16 cellular contexts compared by ENCODE assay signal in the genomic region with DNA sequence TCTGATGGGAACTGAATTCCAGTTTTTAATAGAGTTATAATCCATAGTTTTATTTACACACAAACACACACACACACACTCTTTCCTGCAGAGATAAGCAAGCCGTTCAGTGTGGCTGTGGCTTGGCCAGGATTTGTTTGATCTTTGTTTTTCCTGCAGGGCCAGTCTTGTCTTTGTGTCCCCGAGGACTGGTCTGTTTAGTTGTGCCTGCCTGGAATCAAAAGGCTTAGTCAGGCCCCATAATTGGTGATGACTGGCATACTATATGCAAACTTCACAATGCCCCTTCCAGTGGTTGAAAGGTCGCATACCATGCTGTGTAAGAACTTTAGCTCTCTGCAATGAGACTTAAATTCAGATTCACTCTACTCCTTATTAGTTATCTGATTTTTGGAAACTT. TPM values are rescaled to one million over a fixed set of nuclear protein-coding genes. Genes with fewer than 3 reads are reported as not detected.
DNase-seq lines count a peak whose midpoint lies in the region; ATAC-seq and TF ChIP-seq lines count a peak whose summit lies in the region.
"Had no signal": no experiment of that assay in that cellular context is flagged by ENCODE, and none has a peak within 500 bp of the region (broad histone marks: within the 10 kb centered on the region; RNA-seq: fewer than 3 reads in every experiment).

No MANE protein-coding gene starts in this region.

- BruUV-seq in HCT116 (replicated peaks; lab: Mats Ljungman, UMichigan), result no TSS peak

- POLR2A ChIA-PET in HCT116 (lab: Charles Lee), result no interaction called here
- POLR2A ChIA-PET in activated CD4-positive, alpha-beta T cell treated with anti-CD3 and anti-CD28 coated beads for 36 hours (lab: Charles Lee), result interaction anchor here (1.2 kb wide), 1 partner anchor 15 kb away, joined by 3 read pairs; no protein-coding TSS in a partner anchor

- in situ Hi-C loops in gastrocnemius medialis (cut with MboI; ENCODE audit: low sequenced_read_pairs in 4 of 4), result loop anchor here in 2 of 4 donors (25.0 kb wide), 2 partner anchors 1110 to 1135 kb away; a partner anchor contains a TSS

- ATAC-seq in HCT116 (peak; percentile 18; the same call in 1 of the 2 replicates), gastrocnemius medialis (no peak)
- ATAC-seq in activated CD4-positive, alpha-beta T cell treated with anti-CD3 and anti-CD28 coated beads for 36 hours, result no peak
- ATAC-seq: activated T-cell treated with anti-CD3 and anti-CD28 coated beads, Interleukin-2, amount 50 U/mL, for 4 hours had no signal

- H3K9ac ChIP-seq in HCT116 (ENCODE audit: low read length) (0 out of 2 replicates have a peak overlapping the region, but pooled peaks have one; percentile 11), smooth muscle cell (ENCODE audit: low read depth) (no peak overlapping the region)

- intact Hi-C loops in HCT116 (cut with micrococcal nuclease) (no loop called here), gastrocnemius medialis (cut with DNase I; ENCODE audit: low total_unique reads) (no loop called here), vagina (cut with DNase I) (loop anchor here (10.0 kb wide), 1 partner anchor 108 kb away; a partner anchor contains a TSS), cardiac septum (cut with DNase I) (loop anchor here (10.0 kb wide), 3 partner anchors 118 to 1108 kb away; a partner anchor contains a TSS)
- intact Hi-C loops in activated CD4-positive, alpha-beta T cell treated with anti-CD3 and anti-CD28 coated beads for 36 hours (cut with DNase I, micrococcal nuclease), result loop anchor here in 1 of 2 experiments (10.0 kb wide), 3 partner anchors 382 to 1108 kb away; a partner anchor contains a TSS

- H4K20me1 ChIP-seq in HCT116 (ENCODE audit: insufficient read depth), result no peaks in the 10 kb centered on the region
- H4K20me1 ChIP-seq in hepatocyte (ENCODE audit: insufficient read depth, poor library complexity, severe bottlenecking), result no peaks in the 10 kb centered on the region
- no peaks in the 10 kb centered on the region for H4K20me1 ChIP-seq in smooth muscle cell (ENCODE audit: low read depth)

- H3K4me2 ChIP-seq in HCT116 (ENCODE audit: low read length) (peak overlapping the region; percentile 31), hepatocyte (peak overlapping the region; percentile 82), smooth muscle cell (peak overlapping the region; percentile 88)

- peaks cover 3% of the 10 kb centered on the region for H3K36me3 Mint-ChIP-seq in activated CD4-positive, alpha-beta T cell treated with anti-CD3 and anti-CD28 coated beads for 36 hours (ENCODE audit: low read depth)
- H3K36me3 Mint-ChIP-seq: IgD-negative memory B cell had no signal

- H3K27ac ChIP-seq in HCT116 (ENCODE audit: low read depth, low read length) (no peak overlapping the region), hepatocyte (peak overlapping the region; percentile 56), smooth muscle cell (ENCODE audit: low read depth) (peak overlapping the region; percentile 93), gastrocnemius medialis (peak overlapping the region in 1 of 4 donors; percentile 2), vagina (no peak overlapping the region)
- H3K27ac ChIP-seq: cardiac muscle cell had no signal

- no peaks in the 10 kb centered on the region for H3K36me3 ChIP-seq in HCT116 (ENCODE audit: control insufficient read depth in 1 of 2, insufficient read depth in 2 of 2, low read length in 2 of 2)
- no peaks in the 10 kb centered on the region for H3K36me3 ChIP-seq in hepatocyte (replicated peaks; ENCODE audit: insufficient read depth, low read depth)
- no peaks in the 10 kb centered on the region for H3K36me3 ChIP-seq in smooth muscle cell (ENCODE audit: low read depth)
- no peaks in the 10 kb centered on the region for H3K36me3 ChIP-seq in gastrocnemius medialis
- no peaks in the 10 kb centered on the region for H3K36me3 ChIP-seq in vagina
- H3K36me3 ChIP-seq: cardiac muscle cell, sigmoid colon had no signal

- WGBS in hepatocyte (ENCODE audit: low lambda C conversion rate, missing lambda C conversion rate), result 22% methylated on average over 3 of the region's 3 CpGs
- WGBS in smooth muscle cell (ENCODE audit: low lambda C conversion rate), result 3% methylated on average over 3 of the region's 3 CpGs

- no peaks in the 10 kb centered on the region for H3K27me3 Mint-ChIP-seq in activated CD4-positive, alpha-beta T cell treated with anti-CD3 and anti-CD28 coated beads for 36 hours
- H3K27me3 Mint-ChIP-seq: activated B cell treated with CpG ODN at 0.5 μM for 24 hours, IgD-negative memory B cell had no signal

- no peaks in the 10 kb centered on the region for H3K9me3 ChIP-seq in HCT116 (ENCODE audit: control insufficient read depth in 1 of 2, insufficient read depth in 1 of 2, low read depth in 1 of 2, low read length in 2 of 2)
- no peaks in the 10 kb centered on the region for H3K9me3 ChIP-seq in hepatocyte (ENCODE audit: low read depth)
- H3K9me3 ChIP-seq in smooth muscle cell (replicated peaks; ENCODE audit: low read depth), result no peaks in the 10 kb centered on the region
- H3K9me3 ChIP-seq in gastrocnemius medialis, result no peaks in the 10 kb centered on the region
- no peaks in the 10 kb centered on the region for H3K9me3 ChIP-seq in vagina
- H3K9me3 ChIP-seq: sigmoid colon had no signal

- H3F3A ChIP-seq in smooth muscle cell (ENCODE audit: low read depth), result peaks cover 18% of the 10 kb centered on the region

- CTCF ChIA-PET in HCT116 (lab: Charles Lee), result no interaction called here
- CTCF ChIA-PET in activated CD4-positive, alpha-beta T cell treated with anti-CD3 and anti-CD28 coated beads for 36 hours (lab: Charles Lee), result interaction anchor here (0.6 to 1.5 kb wide), 4 partner anchors 8 to 164 kb away, joined by 3 to 5 read pairs (median 4); a partner anchor contains a TSS

- H3K4me3 Mint-ChIP-seq in activated CD4-positive, alpha-beta T cell treated with anti-CD3 and anti-CD28 coated beads for 36 hours, result no peak overlapping the region
- H3K4me3 Mint-ChIP-seq: activated B cell treated with CpG ODN at 0.5 μM for 24 hours; activated T-cell treated with anti-CD3 and anti-CD28 coated beads, Interleukin-2, amount 50 U/mL, for 4 hours had no signal

- H3K79me2 ChIP-seq in HCT116 (ENCODE audit: insufficient read depth, low read length), result no peaks in the 10 kb centered on the region
- peaks cover 33% of the 10 kb centered on the region for H3K79me2 ChIP-seq in hepatocyte
- H3K79me2 ChIP-seq in smooth muscle cell (ENCODE audit: low read depth), result peaks cover 30% of the 10 kb centered on the region

- RAD21 ChIA-PET in HCT116 (lab: Charles Lee; ENCODE audit: low non-redundant PET in 1 of 2, low total read pairs in 2 of 2, uncharacterized antibody in 2 of 2, unreplicated experiment in 2 of 2), result no interaction called here

- H3K27ac Mint-ChIP-seq in activated CD4-positive, alpha-beta T cell treated with anti-CD3 and anti-CD28 coated beads for 36 hours, result no peak overlapping the region
- H3K27ac Mint-ChIP-seq: activated B cell treated with CpG ODN at 0.5 μM for 24 hours had no signal

- no peak overlapping the region for H3K4me3 ChIP-seq in HCT116 (replicated peaks in 1 of 2; ENCODE audit: low read depth in 1 of 2, low read length in 2 of 2)
- H3K4me3 ChIP-seq in hepatocyte, result no peak overlapping the region
- no peak overlapping the region for H3K4me3 ChIP-seq in smooth muscle cell
- H3K4me3 ChIP-seq in gastrocnemius medialis, result no peak overlapping the region
- H3K4me3 ChIP-seq in vagina, result no peak overlapping the region
- H3K4me3 ChIP-seq: cardiac muscle cell, lung, sigmoid colon had no signal

- H2AFZ ChIP-seq in HCT116 (ENCODE audit: low read depth, low read length, poor library complexity, severe bottlenecking) (no peak overlapping the region), hepatocyte (no peak overlapping the region), smooth muscle cell (ENCODE audit: low read depth) (no peak overlapping the region)

- H3K9me3 Mint-ChIP-seq in activated CD4-positive, alpha-beta T cell treated with anti-CD3 and anti-CD28 coated beads for 36 hours (ENCODE audit: low read depth), result no peaks in the 10 kb centered on the region
- H3K9me3 Mint-ChIP-seq: activated B cell treated with CpG ODN at 0.5 μM for 24 hours; activated T-cell treated with anti-CD3 and anti-CD28 coated beads, Interleukin-2, amount 50 U/mL, for 4 hours; IgD-negative memory B cell had no signal

- TF ChIP-seq CTCF in HCT116 (IDR thresholded peaks at IDR 0.05 in 2 of 3, conservative IDR thresholded peaks at IDR 0.05 in 1 of 3; ENCODE audit: borderline replicate concordance in 1 of 3, insufficient read depth in 1 of 3, low read depth in 2 of 3, low read length in 2 of 3) (no peak), hepatocyte (IDR thresholded peaks at IDR 0.05; ENCODE audit: poor library complexity) (no peak), smooth muscle cell (IDR thresholded peaks at IDR 0.05; ENCODE audit: borderline replicate concordance, insufficient read depth, poor library complexity, severe bottlenecking) (no peak), gastrocnemius medialis (IDR thresholded peaks at IDR 0.05 in 4 of 5, conservative IDR thresholded peaks at IDR 0.05 in 1 of 5) (no peak), vagina (IDR thresholded peaks at IDR 0.05) (no peak)

- TF ChIP-seq RAD21 in HCT116 (IDR thresholded peaks at IDR 0.05; ENCODE audit: low read depth), result no peak

- H3K27me3 ChIP-seq in HCT116 (ENCODE audit: insufficient read depth, low read length), result no peaks in the 10 kb centered on the region
- H3K27me3 ChIP-seq in hepatocyte, result no peaks in the 10 kb centered on the region
- H3K27me3 ChIP-seq in smooth muscle cell (ENCODE audit: low read depth), result no peaks in the 10 kb centered on the region
- H3K27me3 ChIP-seq in gastrocnemius medialis, result no peaks in the 10 kb centered on the region
- H3K27me3 ChIP-seq in vagina, result no peaks in the 10 kb centered on the region
- H3K27me3 ChIP-seq: sigmoid colon had no signal

- H3K9me2 ChIP-seq in HCT116 (ENCODE audit: insufficient read depth) (no peaks in the 10 kb centered on the region), hepatocyte (replicated peaks; ENCODE audit: insufficient read depth) (no peaks in the 10 kb centered on the region)

- peaks cover 26% of the 10 kb centered on the region for H3K4me1 Mint-ChIP-seq in activated CD4-positive, alpha-beta T cell treated with anti-CD3 and anti-CD28 coated beads for 36 hours

- H3K4me1 ChIP-seq in HCT116 (ENCODE audit: control insufficient read depth in 1 of 2, insufficient read depth in 2 of 2, low read length in 2 of 2) (peaks cover 21 to 33% of the 10 kb centered on the region in 2 experiments), hepatocyte (ENCODE audit: insufficient read depth) (peaks cover 23% of the 10 kb centered on the region), smooth muscle cell (ENCODE audit: low read depth) (peaks cover 18% of the 10 kb centered on the region), gastrocnemius medialis (peaks cover 8 to 11% of the 10 kb centered on the region in 2 donors), vagina (peaks cover 24% of the 10 kb centered on the region)

- TF ChIP-seq POLR2A in HCT116 (IDR thresholded peaks at IDR 0.05; ENCODE audit: borderline replicate concordance, extremely low read depth, insufficient read depth, insufficient read length) (no peak), gastrocnemius medialis (IDR thresholded peaks at IDR 0.05) (no peak), vagina (IDR thresholded peaks at IDR 0.05) (no peak)

- DNase-seq in HCT116 (ENCODE audit: low read depth, low spot score) (no peak), RPMI7951 (ENCODE audit: low read depth) (peak; percentile 45), hepatocyte (ENCODE audit: low spot score) (peak; percentile 25), smooth muscle cell (lab: John Stamatoyannopoulos, UW; ENCODE audit: unreplicated experiment) (no peak), gastrocnemius medialis (no peak), vagina (ENCODE audit: extremely low spot score in 2 of 2) (no peak), cardiac septum (ENCODE audit: low spot score) (no peak)
- no peak for DNase-seq in activated CD4-positive, alpha-beta T cell treated with anti-CD3 and anti-CD28 coated beads for 36 hours
- DNase-seq: activated B cell treated with CpG ODN at 0.5 μM for 24 hours; activated T-cell treated with anti-CD3 and anti-CD28 coated beads, Interleukin-2, amount 50 U/mL, for 4 hours; DND-41; NCI-H2171; sigmoid colon had no signal

RNA-seq across cellular contexts. Expression of a gene that starts 26.0 kb away (rescaled TPM):
- 67.4 TPM for total RNA-seq in HCT116 (2021; ENCODE audit: unreplicated experiment)
- 29.7 and 34.0 TPM in 2 replicates for polyA plus RNA-seq in HCT116 (2012)
- total RNA-seq in RPMI7951 (2014; rRNA removed; shearing (Covaris generic)), result 23.9 and 31.6 TPM in 2 replicates
- 22.8 and 26.6 TPM in 2 replicates for total RNA-seq in hepatocyte
- polyA plus RNA-seq in hepatocyte, result 39.3 and 54.2 TPM in 2 replicates
- 20.6 and 24.2 TPM in 2 replicates for total RNA-seq in smooth muscle cell
- polyA plus RNA-seq in smooth muscle cell, result 55.7 and 56.8 TPM in 2 replicates
- total RNA-seq in gastrocnemius medialis, result 10 to 100 TPM; 20.2 to 39.5 (median 28.4) TPM
- total RNA-seq in activated CD4-positive, alpha-beta T cell treated with anti-CD3 and anti-CD28 coated beads for 36 hours, result 100 to 1,000 TPM; 143 to 193 TPM
- total RNA-seq in vagina, result 12.8 TPM
- 51.7 TPM for total RNA-seq in cardiac septum

RNA-seq across cellular contexts. Expression of a gene that starts 26.2 kb away (rescaled TPM):
- 3.5 TPM for total RNA-seq in HCT116 (2021; ENCODE audit: unreplicated experiment)
- polyA plus RNA-seq in HCT116 (2012), result 1.5 and 1.6 TPM in 2 replicates
- 1.8 and 3.3 TPM in 2 replicates for total RNA-seq in RPMI7951 (2014; rRNA removed; shearing (Covaris generic))
- 1.5 and 2.3 TPM in 2 replicates for total RNA-seq in hepatocyte
- polyA plus RNA-seq in hepatocyte, result 0.17 and 2.0 TPM in 2 replicates
- total RNA-seq in smooth muscle cell, result 0.63 and 1.6 TPM in 2 replicates
- 1.2 and 1.3 TPM in 2 replicates for polyA plus RNA-seq in smooth muscle cell
- total RNA-seq in gastrocnemius medialis, result 1 to 10 TPM in 1 of 4 donors, under 1 TPM in 1, not detected in 2; 0.33 to 3.8 TPM
- 1 to 10 TPM; 2.9 to 3.0 TPM for total RNA-seq in activated CD4-positive, alpha-beta T cell treated with anti-CD3 and anti-CD28 coated beads for 36 hours
- 0.74 TPM for total RNA-seq in vagina
- 2.5 TPM for total RNA-seq in cardiac septum

RNA-seq across cellular contexts. Expression of a gene that starts 36.7 kb away (rescaled TPM):
- total RNA-seq in HCT116 (2021; ENCODE audit: unreplicated experiment), result not detected
- not detected in 2 replicates for polyA plus RNA-seq in HCT116 (2012)
- total RNA-seq in RPMI7951 (2014; rRNA removed; shearing (Covaris generic)), result not detected in 2 replicates
- 1.7 and 3.2 TPM in 2 replicates for total RNA-seq in hepatocyte
- 1.4 and 2.9 TPM in 2 replicates for polyA plus RNA-seq in hepatocyte
- 0.22 and 1.7 TPM in 2 replicates for total RNA-seq in smooth muscle cell
- polyA plus RNA-seq in smooth muscle cell, result 0.93 and 2.4 TPM in 2 replicates
- total RNA-seq in gastrocnemius medialis, result under 1 TPM in 1 of 4 donors, not detected in 3; 0.12 TPM
- total RNA-seq in activated CD4-positive, alpha-beta T cell treated with anti-CD3 and anti-CD28 coated beads for 36 hours, result not detected
- not detected for total RNA-seq in vagina
- total RNA-seq in cardiac septum, result not detected
- total RNA-seq: activated B cell treated with CpG ODN at 0.5 μM for 24 hours; activated T-cell treated with anti-CD3 and anti-CD28 coated beads, Interleukin-2, amount 50 U/mL, for 4 hours; cardiac muscle cell had no signal
- polyA plus RNA-seq: IgD-negative memory B cell had no signal

Comparison
In these comparisons a context has a peak if more than half of its experiments do, and no peak if none do; other contexts are left out.
1. DNase-seq: peak in RPMI7951 (single experiment) and hepatocyte (single experiment); none in HCT116 (single experiment), smooth muscle cell (single experiment), gastrocnemius medialis (0 of 2), activated CD4-positive, alpha-beta T cell treated with anti-CD3 and anti-CD28 coated beads for 36 hours (single experiment), vagina (0 of 2) and cardiac septum (single experiment).
2. H3K27ac ChIP-seq: peak in hepatocyte (single experiment) and smooth muscle cell (single experiment); none in HCT116 (single experiment) and vagina (single experiment).
3. H3K4me2 ChIP-seq: peak in every context shown above with its lines; median percentile 88 in smooth muscle cell; 82 in hepatocyte; 31 in HCT116.
4. intact Hi-C loops: an anchor here in vagina (10.0 kb wide) and cardiac septum (10.0 kb wide); none called in HCT116 and gastrocnemius medialis.